Comparison of ENCODE assay signal across 17 cellular contexts in the genomic region with DNA sequence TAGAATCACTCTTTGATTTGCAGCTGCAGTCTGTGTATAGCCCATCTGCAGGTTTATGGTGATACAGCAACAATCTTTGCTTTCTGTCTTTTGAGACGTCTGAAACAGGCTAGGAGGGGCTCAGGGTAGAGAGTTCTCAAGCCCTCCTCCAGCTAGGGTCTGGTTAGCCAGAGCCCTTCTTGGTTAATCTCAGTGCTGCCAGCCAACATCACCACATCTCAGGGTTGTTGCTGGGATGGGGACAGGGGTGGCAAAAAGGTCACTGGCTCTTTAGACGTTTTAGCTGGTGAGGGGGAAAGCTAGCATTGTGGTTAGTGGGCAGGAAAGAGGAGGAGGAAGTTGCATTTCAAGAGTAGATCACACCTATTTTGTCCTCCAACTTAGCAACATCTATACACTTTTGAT.
DNase-seq lines count a peak whose midpoint lies in the region; ATAC-seq and TF ChIP-seq lines count a peak whose summit lies in the region.
"Had no signal": no experiment of that assay in that cellular context is flagged by ENCODE, and none has a peak within 500 bp of the region (broad histone marks: within the 10 kb centered on the region; RNA-seq: fewer than 3 reads in every experiment).

No MANE protein-coding gene starts in this region.

- H3K36me3 ChIP-seq in Loucy (ENCODE audit: insufficient read depth, low read length): no peaks in the 10 kb centered on the region
- H3K36me3 ChIP-seq: prostate gland had no signal

- peaks cover 15% of the 10 kb centered on the region for H3K4me1 Mint-ChIP-seq in activated T-cell treated with anti-CD3 and anti-CD28 coated beads, Interleukin-2, amount 50 U/mL, for 4 hours (ENCODE audit: low read depth)
- peaks cover 12% of the 10 kb centered on the region for H3K4me1 Mint-ChIP-seq in stimulated activated memory B cell treated with anti-CD40 and anti-IgM and Interleukin-4, amounts not matched to agents 10 μg/mL and 1 μg/mL and 100 μg/mL, for 72 hours

- no peak for TF ChIP-seq CTCF in Loucy (conservative IDR thresholded peaks at IDR 0.05; ENCODE audit: low read length)

- peak; percentile 52 to 55 for ATAC-seq in activated T-cell treated with anti-CD3 and anti-CD28 coated beads, Interleukin-2, amount 50 U/mL, for 4 hours
- ATAC-seq in stimulated activated memory B cell treated with anti-CD40 and anti-IgM and Interleukin-4, amounts not matched to agents 10 μg/mL and 1 μg/mL and 100 μg/mL, for 72 hours: peak; percentile 35

- H3K36me3 Mint-ChIP-seq in activated T-cell treated with anti-CD3 and anti-CD28 coated beads, Interleukin-2, amount 50 U/mL, for 4 hours (ENCODE audit: insufficient read depth): no peaks in the 10 kb centered on the region
- no peaks in the 10 kb centered on the region for H3K36me3 Mint-ChIP-seq in stimulated activated memory B cell treated with anti-CD40 and anti-IgM and Interleukin-4, amounts not matched to agents 10 μg/mL and 1 μg/mL and 100 μg/mL, for 72 hours

- no peaks in the 10 kb centered on the region for H3K79me2 ChIP-seq in Loucy (ENCODE audit: insufficient read depth, low read length)
- H3K79me2 ChIP-seq: hepatocyte had no signal

- no peaks in the 10 kb centered on the region for H4K20me1 ChIP-seq in Loucy (ENCODE audit: insufficient read depth, low read length, poor library complexity, severe bottlenecking)

- H3K4me3 ChIP-seq in Loucy (ENCODE audit: low read length, poor library complexity, severe bottlenecking): peak overlapping the region; percentile 33
- H3K4me3 ChIP-seq: hepatocyte, prostate gland, thyroid gland had no signal

- 0 out of 2 replicates have a peak, but pooled peaks cover 7% of the 10 kb centered on the region for H3F3A ChIP-seq in Loucy (ENCODE audit: low read depth)

- DNase-seq in activated T-cell treated with anti-CD3 and anti-CD28 coated beads, Interleukin-2, amount 50 U/mL, for 1 hour: peak; percentile 21
- DNase-seq in activated T-cell treated with anti-CD3 and anti-CD28 coated beads for 4 hours (no peak), DMS79 (lab: John Stamatoyannopoulos, UW) (no peak), substantia nigra (lab: John Stamatoyannopoulos, UW) (no peak)
- DNase-seq in activated T-cell treated with anti-CD3 and anti-CD28 coated beads, Interleukin-2, amount 50 U/mL, for 4 hours: no peak
- no peak for DNase-seq in stimulated activated CD4-positive, alpha-beta T cell treated with anti-CD3 and anti-CD28 coated beads, Interleukin-2, amount 100 ng/mL, for 24 hours
- DNase-seq: EL, GOT3, NCI-H187, NCI-H774, SHP77, thyroid gland had no signal

- H3K27me3 Mint-ChIP-seq in activated T-cell treated with anti-CD3 and anti-CD28 coated beads, Interleukin-2, amount 50 U/mL, for 4 hours (ENCODE audit: low read depth): peaks cover 3% of the 10 kb centered on the region
- peaks cover 27% of the 10 kb centered on the region for H3K27me3 Mint-ChIP-seq in stimulated activated memory B cell treated with anti-CD40 and anti-IgM and Interleukin-4, amounts not matched to agents 10 μg/mL and 1 μg/mL and 100 μg/mL, for 72 hours

- H3K9ac ChIP-seq in Loucy (ENCODE audit: low read depth, low read length, poor library complexity, severe bottlenecking): no peak overlapping the region

- no peaks in the 10 kb centered on the region for H3K9me3 ChIP-seq in Loucy (ENCODE audit: insufficient read depth, low read depth, low read length)
- H3K9me3 ChIP-seq: prostate gland, thyroid gland had no signal

- peak overlapping the region; percentile 48 for H3K4me2 ChIP-seq in Loucy (ENCODE audit: low read depth, low read length, poor library complexity, severe bottlenecking)
- H3K4me2 ChIP-seq: hepatocyte had no signal

- no peak overlapping the region for H3K4me3 Mint-ChIP-seq in activated T-cell treated with anti-CD3 and anti-CD28 coated beads, Interleukin-2, amount 50 U/mL, for 4 hours
- no peak overlapping the region for H3K4me3 Mint-ChIP-seq in stimulated activated memory B cell treated with anti-CD40 and anti-IgM and Interleukin-4, amounts not matched to agents 10 μg/mL and 1 μg/mL and 100 μg/mL, for 72 hours
- H3K4me3 Mint-ChIP-seq: dendritic cell treated with granulocyte-macrophage colony-stimulating factor and Interleukin-4, amounts not matched to agents 40 ng/mL and 50 ng/mL, for 4 days had no signal

- no peak overlapping the region for H3K27ac ChIP-seq in substantia nigra (ENCODE audit: low read depth, low read length, poor library complexity, severe bottlenecking)
- H3K27ac ChIP-seq: hepatocyte, prostate gland, thyroid gland had no signal

- no peak overlapping the region for H3K27ac Mint-ChIP-seq in stimulated activated memory B cell treated with anti-CD40 and anti-IgM and Interleukin-4, amounts not matched to agents 10 μg/mL and 1 μg/mL and 100 μg/mL, for 72 hours
- H3K27ac Mint-ChIP-seq: dendritic cell treated with granulocyte-macrophage colony-stimulating factor and Interleukin-4, amounts not matched to agents 40 ng/mL and 50 ng/mL, for 4 days had no signal

- no peaks in the 10 kb centered on the region for H3K9me3 Mint-ChIP-seq in activated T-cell treated with anti-CD3 and anti-CD28 coated beads, Interleukin-2, amount 50 U/mL, for 4 hours
- no peaks in the 10 kb centered on the region for H3K9me3 Mint-ChIP-seq in stimulated activated memory B cell treated with anti-CD40 and anti-IgM and Interleukin-4, amounts not matched to agents 10 μg/mL and 1 μg/mL and 100 μg/mL, for 72 hours
- H3K9me3 Mint-ChIP-seq: dendritic cell treated with granulocyte-macrophage colony-stimulating factor and Interleukin-4, amounts not matched to agents 40 ng/mL and 50 ng/mL, for 4 days had no signal

- no peaks in the 10 kb centered on the region for H3K9me2 ChIP-seq in Loucy (replicated peaks; ENCODE audit: low read depth, low read length)

- H3K4me1 ChIP-seq in Loucy (ENCODE audit: insufficient read depth, low read length, poor library complexity, severe bottlenecking): peaks cover 30% of the 10 kb centered on the region
- H3K4me1 ChIP-seq: prostate gland, thyroid gland had no signal

- H2AFZ ChIP-seq in Loucy (ENCODE audit: low read length): peak overlapping the region; percentile 14; the same call in 1 of the 2 replicates
- H2AFZ ChIP-seq: hepatocyte had no signal

- no peaks in the 10 kb centered on the region for H3K27me3 ChIP-seq in Loucy (ENCODE audit: insufficient read depth, low read length, poor library complexity, severe bottlenecking)
- H3K27me3 ChIP-seq: hepatocyte, thyroid gland had no signal
